In the genomic region with DNA sequence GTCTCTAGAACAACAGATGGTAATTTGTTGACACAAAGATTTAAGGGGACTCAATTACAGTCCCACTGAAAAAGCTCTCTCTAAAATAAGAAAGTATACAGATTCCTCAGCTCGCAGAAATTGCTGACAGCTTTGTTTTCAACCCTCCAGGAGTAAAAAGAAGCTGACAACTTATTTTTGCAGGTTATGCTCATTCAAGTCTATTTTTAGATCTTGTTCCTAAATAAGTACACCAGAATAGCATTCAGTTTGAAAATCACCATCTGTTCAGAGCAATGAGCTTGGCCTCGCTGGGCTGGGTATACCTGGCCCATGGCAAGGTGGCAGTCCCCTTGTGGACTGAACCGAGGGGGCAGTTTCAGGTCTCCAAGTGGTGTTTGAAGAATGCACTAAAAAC, we compare ENCODE assay signal across 9 cellular contexts.
DNase-seq lines count a peak whose midpoint lies in the region; ATAC-seq, FAIRE-seq and TF ChIP-seq lines count a peak whose summit lies in the region.
"Had no signal": no experiment of that assay in that cellular context is flagged by ENCODE, and none has a peak within 500 bp of the region (broad histone marks: within the 10 kb centered on the region; RNA-seq: fewer than 3 reads in every experiment).

No MANE protein-coding gene starts in this region.

- H3K36me3 Mint-ChIP-seq in natural killer cell treated with Interleukin-12 subunit alpha and Interleukin-12 subunit beta and Interleukin-15 and Interleukin-18, amount 100 ng/mL, for 72 hours = peaks cover 8% of the 10 kb centered on the region

- H3K27me3 Mint-ChIP-seq in natural killer cell treated with Interleukin-12 subunit alpha and Interleukin-12 subunit beta and Interleukin-15 and Interleukin-18, amount 100 ng/mL, for 72 hours = no peaks in the 10 kb centered on the region

- TF ChIP-seq POLR2A in NB4 (IDR thresholded peaks at IDR 0.05; ENCODE audit: extremely low read depth, insufficient read length) = no peak

- peak overlapping the region; percentile 12 for H3K4me3 ChIP-seq in NB4 (ENCODE audit: low read depth, low read length)
- H3K4me3 ChIP-seq in effector memory CD4-positive, alpha-beta T cell (ENCODE audit: insufficient read depth, low read depth, low read length, poor library complexity, severe bottlenecking) = no peak overlapping the region

- no peaks in the 10 kb centered on the region for H3K36me3 ChIP-seq in effector memory CD4-positive, alpha-beta T cell (ENCODE audit: control insufficient read depth, insufficient read depth, low read length)

- peak overlapping the region; percentile 84 for H3K4me3 Mint-ChIP-seq in natural killer cell treated with Interleukin-12 subunit alpha and Interleukin-12 subunit beta and Interleukin-15 and Interleukin-18, amount 100 ng/mL, for 72 hours

- H3K27ac Mint-ChIP-seq in natural killer cell treated with Interleukin-12 subunit alpha and Interleukin-12 subunit beta and Interleukin-15 and Interleukin-18, amount 100 ng/mL, for 72 hours = peak overlapping the region; percentile 96 to 98

- peaks cover 15% of the 10 kb centered on the region for H3K9me3 Mint-ChIP-seq in natural killer cell treated with Interleukin-12 subunit alpha and Interleukin-12 subunit beta and Interleukin-15 and Interleukin-18, amount 100 ng/mL, for 72 hours

- H3K4me1 Mint-ChIP-seq in natural killer cell treated with Interleukin-12 subunit alpha and Interleukin-12 subunit beta and Interleukin-15 and Interleukin-18, amount 100 ng/mL, for 72 hours (ENCODE audit: low read depth in 2 of 2) = peaks cover 46 to 59% of the 10 kb centered on the region in 2 donors

- TF ChIP-seq CTCF in D721Med (IDR thresholded peaks at IDR 0.05; ENCODE audit: insufficient read depth, missing control alignments) (no peak), NB4 (IDR thresholded peaks at IDR 0.05; ENCODE audit: low read depth, low read length) (no peak)

- no peak for FAIRE-seq in D721Med (lab: Jason Lieb, UNC)
- FAIRE-seq: colon had no signal

- ATAC-seq in natural killer cell treated with Interleukin-12 subunit alpha and Interleukin-12 subunit beta and Interleukin-15 and Interleukin-18, amount 100 ng/mL, for 72 hours = no peak
- no peak for ATAC-seq in GM18519 (IDR thresholded peaks at IDR 0.05; ENCODE audit: low FRiP score, unreplicated experiment)
- no peak for ATAC-seq in GM18868 (IDR thresholded peaks at IDR 0.05; ENCODE audit: unreplicated experiment)

- DNase-seq in D721Med (ENCODE audit: insufficient read length, low spot score) (peak; percentile 37), NB4 (ENCODE audit: low read depth) (no peak), cerebellar nuclear complex (lab: John Stamatoyannopoulos, UW) (peak; percentile 46 to 74), NCI-H2107 treated with DMSO at 0.1 percent for 48 hours (lab: John Stamatoyannopoulos, UW; ENCODE audit: unreplicated experiment) (no peak)
- no peak for DNase-seq in natural killer cell treated with Interleukin-12 subunit alpha and Interleukin-12 subunit beta and Interleukin-15 and Interleukin-18, amount 100 ng/mL, for 72 hours (ENCODE audit: low spot score)
- no peak for DNase-seq in effector memory CD4-positive, alpha-beta T cell

- H3K27ac ChIP-seq in effector memory CD4-positive, alpha-beta T cell (ENCODE audit: insufficient read depth, low read length, poor library complexity, severe bottlenecking) = no peak overlapping the region

- H3K4me1 ChIP-seq in effector memory CD4-positive, alpha-beta T cell (ENCODE audit: control insufficient read depth, insufficient read depth, low read length, poor library complexity, severe bottlenecking) = peaks cover 11% of the 10 kb centered on the region

- no peaks in the 10 kb centered on the region for H3K27me3 ChIP-seq in effector memory CD4-positive, alpha-beta T cell (replicated peaks; ENCODE audit: control insufficient read depth, insufficient read depth, low read length, poor library complexity, severe bottlenecking)

- no peaks in the 10 kb centered on the region for H3K9me3 ChIP-seq in effector memory CD4-positive, alpha-beta T cell (ENCODE audit: control insufficient read depth, low read length)

Comparison
In these comparisons a context has a peak if more than half of its experiments do, and no peak if none do; other contexts are left out.
1. DNase-seq: peak in D721Med (single experiment) and cerebellar nuclear complex (2 of 2); none in NB4 (single experiment), natural killer cell treated with Interleukin-12 subunit alpha and Interleukin-12 subunit beta and Interleukin-15 and Interleukin-18, amount 100 ng/mL, for 72 hours (single experiment), NCI-H2107 treated with DMSO at 0.1 percent for 48 hours (single experiment) and effector memory CD4-positive, alpha-beta T cell (0 of 3).